5 cellular contexts compared by ENCODE assay signal in genomic region chr4:8624601-8625272, GRCh38. TPM values are rescaled to one million over a fixed set of nuclear protein-coding genes. Genes with fewer than 3 reads are reported as not detected.
"Had no signal": no experiment of that assay in that cellular context is flagged by ENCODE, and none has a peak within 500 bp of the region (broad histone marks: within the 10 kb centered on the region; RNA-seq: fewer than 3 reads in every experiment).

No MANE protein-coding gene starts in this region.

RNA-seq across cellular contexts. Expression of gene CPZ, which starts 32.2 kb away (rescaled TPM):
- total RNA-seq: gastrocnemius medialis; natural killer cell treated with Interleukin-12 subunit alpha and Interleukin-12 subunit beta and Interleukin-15 and Interleukin-18, amount 100 ng/mL, for 72 hours had no signal

RNA-seq across cellular contexts. Expression of gene GPR78, which starts 44.5 kb away (rescaled TPM):
- total RNA-seq: gastrocnemius medialis; kidney; natural killer cell treated with Interleukin-12 subunit alpha and Interleukin-12 subunit beta and Interleukin-15 and Interleukin-18, amount 100 ng/mL, for 72 hours; subcutaneous adipose tissue; tibial nerve had no signal
